Comparison of ENCODE assay signal across 8 cellular contexts in the genomic region with DNA sequence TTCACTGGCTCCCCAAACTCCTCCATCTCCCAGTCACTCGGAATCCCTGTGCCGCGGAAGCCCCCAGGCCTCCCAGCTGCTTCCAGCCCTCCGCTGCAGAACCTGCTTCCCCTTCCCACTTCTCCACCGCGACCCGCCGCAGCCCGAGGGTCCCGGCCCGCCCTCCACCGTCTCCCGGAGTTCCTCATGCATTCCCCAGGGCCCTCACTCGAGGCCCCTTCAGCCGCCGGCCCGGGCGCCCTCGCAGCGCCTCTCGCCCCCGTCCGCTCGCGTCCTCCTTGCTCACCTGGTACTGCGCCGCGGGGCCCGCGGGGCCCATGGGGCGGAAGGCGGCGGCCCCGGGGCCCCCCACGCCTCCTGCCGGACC. TPM values are rescaled to one million over a fixed set of nuclear protein-coding genes. Genes with fewer than 3 reads are reported as not detected.
DNase-seq lines count a peak whose midpoint lies in the region; ATAC-seq and TF ChIP-seq lines count a peak whose summit lies in the region.

No MANE protein-coding gene starts in this region.

- peaks cover 3% of the 10 kb centered on the region for H3K27me3 Mint-ChIP-seq in activated naive CD4-positive, alpha-beta T cell treated with anti-CD3 and anti-CD28 coated beads, Interleukin-2, amount 10 ng/mL, durations not matched to agents 7 days and 5 days

- H3K9me3 ChIP-seq in prostate gland: no peaks in the 10 kb centered on the region

- H3K36me3 ChIP-seq in prostate gland: no peaks in the 10 kb centered on the region

- H3K4me3 ChIP-seq in fibroblast of villous mesenchyme (ENCODE audit: low read depth, low read length) (peak overlapping the region; percentile 92), prostate gland (peak overlapping the region; percentile 76 to 92)

- ATAC-seq in HG03039 (IDR thresholded peaks at IDR 0.05; ENCODE audit: unreplicated experiment): peak; percentile 27
- ATAC-seq in HG03025 (IDR thresholded peaks at IDR 0.05; ENCODE audit: low FRiP score, unreplicated experiment): no peak

- H3K4me1 ChIP-seq in prostate gland (replicated peaks): peaks cover 40% of the 10 kb centered on the region

- TF ChIP-seq CTCF in fibroblast of villous mesenchyme (IDR thresholded peaks at IDR 0.05; ENCODE audit: insufficient read depth, low read depth, low read length) (no peak), prostate gland (IDR thresholded peaks at IDR 0.05) (no peak)

- H3K9me3 Mint-ChIP-seq in activated naive CD4-positive, alpha-beta T cell treated with anti-CD3 and anti-CD28 coated beads, Interleukin-2, amount 10 ng/mL, durations not matched to agents 7 days and 5 days: no peaks in the 10 kb centered on the region

- H3K4me1 Mint-ChIP-seq in activated naive CD4-positive, alpha-beta T cell treated with anti-CD3 and anti-CD28 coated beads, Interleukin-2, amount 10 ng/mL, durations not matched to agents 7 days and 5 days: peaks cover 53% of the 10 kb centered on the region

- H3K27ac Mint-ChIP-seq in activated naive CD4-positive, alpha-beta T cell treated with anti-CD3 and anti-CD28 coated beads, Interleukin-2, amount 10 ng/mL, durations not matched to agents 7 days and 5 days: peak overlapping the region; percentile 95

- intact Hi-C loops in prostate gland (cut with DNase I): loop anchor here (5.0 kb wide), 1 partner anchor 70 kb away; a partner anchor contains a TSS

- no peak for DNase-seq in activated naive CD4-positive, alpha-beta T cell treated with anti-CD3 and anti-CD28 coated beads, Interleukin-2, amount 10 ng/mL, durations not matched to agents 7 days and 5 days
- no peak for DNase-seq in activated naive CD4-positive, alpha-beta T cell treated with anti-CD3 and anti-CD28 coated beads, Interleukin-2, amount 50 U/mL, for 16 hours
- DNase-seq in T-helper 9 cell (peak; percentile 26), fibroblast of villous mesenchyme (ENCODE audit: low read depth) (no peak), prostate gland (ENCODE audit: low spot score) (peak; percentile 27), HT-29 (ENCODE audit: low spot score) (no peak)

- peaks cover 10% of the 10 kb centered on the region for H3K36me3 Mint-ChIP-seq in activated naive CD4-positive, alpha-beta T cell treated with anti-CD3 and anti-CD28 coated beads, Interleukin-2, amount 10 ng/mL, durations not matched to agents 7 days and 5 days

- WGBS in prostate gland: under 1% methylated on average over 36 of the region's 36 CpGs

- CTCF ChIA-PET in activated naive CD4-positive, alpha-beta T cell treated with anti-CD3 and anti-CD28 coated beads, Interleukin-2, amount 10 ng/mL, durations not matched to agents 7 days and 5 days (lab: Charles Lee): no interaction called here

- no peak for TF ChIP-seq POLR2A in prostate gland (IDR thresholded peaks at IDR 0.05)

- peak overlapping the region; percentile 96 for H3K4me3 Mint-ChIP-seq in activated naive CD4-positive, alpha-beta T cell treated with anti-CD3 and anti-CD28 coated beads, Interleukin-2, amount 10 ng/mL, durations not matched to agents 7 days and 5 days

- no peaks in the 10 kb centered on the region for H3K27me3 ChIP-seq in prostate gland (replicated peaks; ENCODE audit: insufficient read depth)

- peak overlapping the region; percentile 84 to 94 for H3K27ac ChIP-seq in prostate gland

RNA-seq across cellular contexts. Expression of a gene that starts 0.3 kb away (rescaled TPM):
- total RNA-seq in fibroblast of villous mesenchyme (61.8 and 66.9 TPM in 2 replicates), prostate gland (100 to 1,000 TPM; 182 to 247 TPM)
- 205 and 206 TPM in 2 replicates for total RNA-seq in HT-29 (2014; rRNA removed; shearing (Covaris generic))

RNA-seq across cellular contexts. Expression of a gene that starts 14.7 kb away (rescaled TPM):
- total RNA-seq in fibroblast of villous mesenchyme: 50.6 and 72.5 TPM in 2 replicates
- 10 to 100 TPM; 29.4 to 46.6 TPM for total RNA-seq in prostate gland
- 35.7 and 41.7 TPM in 2 replicates for total RNA-seq in HT-29 (2014; rRNA removed; shearing (Covaris generic))

RNA-seq across cellular contexts. Expression of a gene that starts 14.9 kb away (rescaled TPM):
- total RNA-seq in fibroblast of villous mesenchyme (42.7 and 44.1 TPM in 2 replicates), prostate gland (100 to 1,000 TPM in 1 of 2 donors, 10 to 100 TPM in 1; 94.0 to 109 TPM)
- total RNA-seq in HT-29 (2014; rRNA removed; shearing (Covaris generic)): 56.3 and 65.3 TPM in 2 replicates

RNA-seq across cellular contexts. Expression of a gene that starts 31.3 kb away (rescaled TPM):
- total RNA-seq in fibroblast of villous mesenchyme (not detected in 2 replicates), prostate gland (not detected)
- total RNA-seq in HT-29 (2014; rRNA removed; shearing (Covaris generic)): not detected in 2 replicates

RNA-seq across cellular contexts. Expression of a gene that starts 39.6 kb away (rescaled TPM):
- total RNA-seq in fibroblast of villous mesenchyme (not detected in 2 replicates), prostate gland (not detected)
- not detected in 2 replicates for total RNA-seq in HT-29 (2014; rRNA removed; shearing (Covaris generic))

Comparison
In these comparisons a context has a peak if more than half of its experiments do, and no peak if none do; other contexts are left out.
1. DNase-seq: peak in T-helper 9 cell (single experiment) and prostate gland (single experiment); none in activated naive CD4-positive, alpha-beta T cell treated with anti-CD3 and anti-CD28 coated beads, Interleukin-2, amount 10 ng/mL, durations not matched to agents 7 days and 5 days (single experiment), activated naive CD4-positive, alpha-beta T cell treated with anti-CD3 and anti-CD28 coated beads, Interleukin-2, amount 50 U/mL, for 16 hours (single experiment), fibroblast of villous mesenchyme (single experiment) and HT-29 (single experiment).